ENCODE assay signal across 13 cellular contexts in the genomic region with DNA sequence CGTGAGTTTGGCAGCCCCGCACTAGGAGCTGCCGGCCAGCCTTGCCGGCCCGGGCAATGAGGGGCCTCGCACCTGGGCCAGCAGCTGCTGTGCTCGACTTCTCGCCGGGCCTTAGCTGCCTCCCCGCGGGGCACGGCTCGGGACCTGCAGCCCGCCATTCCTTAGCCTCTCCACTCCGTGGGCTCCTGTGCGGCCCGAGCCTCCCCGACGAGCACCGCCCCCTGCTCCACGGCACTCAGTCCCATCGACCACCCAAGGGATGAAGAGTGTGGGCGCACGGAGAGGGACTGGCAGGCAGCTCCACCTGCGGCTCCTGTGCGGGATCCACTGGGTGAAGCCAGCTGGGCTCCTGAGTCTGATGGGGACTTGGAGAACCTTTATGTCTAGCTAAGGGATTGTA. TPM values are rescaled to one million over a fixed set of nuclear protein-coding genes. Genes with fewer than 3 reads are reported as not detected.
"Had no signal": no experiment of that assay in that cellular context is flagged by ENCODE, and none has a peak within 500 bp of the region (broad histone marks: within the 10 kb centered on the region; RNA-seq: fewer than 3 reads in every experiment).

No MANE protein-coding gene starts in this region.

RNA-seq across cellular contexts. Expression of a gene that starts 51.4 kb away (rescaled TPM):
- total RNA-seq: dermis microvascular lymphatic vessel endothelial cell, esophagus mucosa, esophagus squamous epithelium, gastrocnemius medialis, glomerular endothelial cell, kidney epithelial cell, left cardiac atrium, left ventricle myocardium superior, lower leg skin, mammary epithelial cell, mesothelial cell of epicardium, mucosa of descending colon, myocyte had no signal
